ENCODE assay signal across 1 cellular context in genomic region chr19:31260171-31260933, GRCh38.
TF ChIP-seq lines count a peak whose summit lies in the region.

No MANE protein-coding gene starts in this region.

TF ChIP-seq in IMR-90, 13 proteins besides CTCF, POLR2A, EP300 and RAD21:
- TF ChIP-seq CHD1 (IDR thresholded peaks at IDR 0.05; ENCODE audit: low read depth, low read length) (no peak), MXI1 (IDR thresholded peaks at IDR 0.05; ENCODE audit: borderline replicate concordance, low read depth, low read length) (no peak), MAFK (IDR thresholded peaks at IDR 0.05; ENCODE audit: low read depth, low read length) (no peak), USF2 (IDR thresholded peaks at IDR 0.05; ENCODE audit: low read depth, low read length) (no peak), NFE2L2 (IDR thresholded peaks at IDR 0.05; ENCODE audit: low read depth, low read length) (no peak), CEBPB (IDR thresholded peaks at IDR 0.05; ENCODE audit: low read depth, low read length) (no peak)
